ENCODE assay signal across 17 cellular contexts in the genomic region with DNA sequence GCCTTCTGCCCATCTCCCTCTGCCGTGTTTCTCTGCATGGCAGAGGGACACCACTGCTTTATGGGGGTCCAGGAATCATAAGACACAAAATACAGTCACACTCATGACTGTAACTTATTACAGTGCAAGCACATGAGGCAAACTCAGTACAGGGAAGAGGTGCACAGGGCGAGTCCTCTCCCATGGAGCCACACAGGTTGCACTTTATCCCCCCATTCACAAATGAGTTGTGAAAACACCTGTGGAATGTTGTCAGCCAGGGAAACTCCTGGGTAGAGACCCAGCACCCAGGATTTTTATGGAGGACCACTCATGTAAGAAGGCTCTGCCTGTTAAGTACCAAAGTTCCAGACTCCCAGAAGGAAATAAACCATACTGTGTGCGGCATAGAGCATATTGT.
"Had no signal": no experiment of that assay in that cellular context is flagged by ENCODE, and none has a peak within 500 bp of the region (broad histone marks: within the 10 kb centered on the region; RNA-seq: fewer than 3 reads in every experiment).

No MANE protein-coding gene starts in this region.

- H3K27ac ChIP-seq: foreskin keratinocyte, lower lobe of right lung, tibial artery, upper lobe of right lung, vagina had no signal

- H3K36me3 ChIP-seq: left ventricle myocardium inferior, lower lobe of right lung, tibial artery, vagina had no signal

- H3K9me3 Mint-ChIP-seq: dendritic cell treated with granulocyte-macrophage colony-stimulating factor and Interleukin-4, amounts not matched to agents 40 ng/mL and 50 ng/mL, for 4 days; immature natural killer cell; naive thymus-derived CD8-positive, alpha-beta T cell; neural crest cell; stimulated activated memory B cell treated with anti-CD40 and anti-IgM and Interleukin-4, amounts not matched to agents 10 μg/mL and 1 μg/mL and 100 μg/mL, for 72 hours; stimulated activated naive CD8-positive, alpha-beta T cell treated with anti-CD3 and anti-CD28 coated beads, Interleukin-15, Interleukin-2, amounts not matched to agents 100 ng/mL and 50 ng/mL, for 24 hours had no signal

- H3K4me3 Mint-ChIP-seq: dendritic cell treated with granulocyte-macrophage colony-stimulating factor and Interleukin-4, amounts not matched to agents 40 ng/mL and 50 ng/mL, for 4 days; immature natural killer cell; neural crest cell; stimulated activated memory B cell treated with anti-CD40 and anti-IgM and Interleukin-4, amounts not matched to agents 10 μg/mL and 1 μg/mL and 100 μg/mL, for 72 hours; stimulated activated naive CD8-positive, alpha-beta T cell treated with anti-CD3 and anti-CD28 coated beads, Interleukin-15, Interleukin-2, amounts not matched to agents 100 ng/mL and 50 ng/mL, for 24 hours had no signal

- DNase-seq: erythroblast; immature natural killer cell; left ventricle myocardium inferior; lower lobe of right lung; mesendoderm; naive thymus-derived CD8-positive, alpha-beta T cell; posterior cingulate gyrus; right cardiac atrium; stimulated activated CD4-positive, alpha-beta T cell treated with anti-CD3 and anti-CD28 coated beads, Interleukin-4, amount 100 ng/mL, for 1 hour; tibial artery; upper lobe of right lung had no signal

- H3K27ac Mint-ChIP-seq: dendritic cell treated with granulocyte-macrophage colony-stimulating factor and Interleukin-4, amounts not matched to agents 40 ng/mL and 50 ng/mL, for 4 days; immature natural killer cell; stimulated activated naive CD8-positive, alpha-beta T cell treated with anti-CD3 and anti-CD28 coated beads, Interleukin-15, Interleukin-2, amounts not matched to agents 100 ng/mL and 50 ng/mL, for 24 hours had no signal

- H3K27me3 Mint-ChIP-seq: dendritic cell treated with granulocyte-macrophage colony-stimulating factor and Interleukin-4, amounts not matched to agents 40 ng/mL and 50 ng/mL, for 4 days; naive thymus-derived CD8-positive, alpha-beta T cell; stimulated activated memory B cell treated with anti-CD40 and anti-IgM and Interleukin-4, amounts not matched to agents 10 μg/mL and 1 μg/mL and 100 μg/mL, for 72 hours; stimulated activated naive CD8-positive, alpha-beta T cell treated with anti-CD3 and anti-CD28 coated beads, Interleukin-15, Interleukin-2, amounts not matched to agents 100 ng/mL and 50 ng/mL, for 24 hours had no signal

- H3K9me3 ChIP-seq: left ventricle myocardium inferior, lower lobe of right lung, tibial artery, upper lobe of right lung, vagina had no signal

- H3K4me3 ChIP-seq: left ventricle myocardium inferior, lower lobe of right lung, tibial artery, upper lobe of right lung, vagina had no signal

- H3K27me3 ChIP-seq: foreskin keratinocyte, tibial artery, upper lobe of right lung, vagina had no signal

- ATAC-seq: foreskin keratinocyte; lower lobe of right lung; naive thymus-derived CD8-positive, alpha-beta T cell; right cardiac atrium; upper lobe of right lung had no signal
